ENCODE assay signal across 34 cellular contexts in genomic region chr7:45306752-45307305, GRCh38.
"Had no signal": no experiment of that assay in that cellular context is flagged by ENCODE, and none has a peak within 500 bp of the region (broad histone marks: within the 10 kb centered on the region; RNA-seq: fewer than 3 reads in every experiment).

No MANE protein-coding gene starts in this region.

- H3K36me3 ChIP-seq: adrenal gland, brain microvascular endothelial cell, breast epithelium had no signal

- H3K4me3 ChIP-seq: adrenal gland, body of pancreas, breast epithelium had no signal

- H3K4me1 ChIP-seq: adrenal gland, body of pancreas, breast epithelium had no signal

- H3K27me3 ChIP-seq: adrenal gland, body of pancreas, brain microvascular endothelial cell, breast epithelium had no signal

- DNase-seq: activated B cell treated with CpG ODN at 0.5 μM for 24 hours; activated CD4-positive, alpha-beta memory T cell treated with anti-CD3 and anti-CD28 coated beads for 36 hours; activated CD4-positive, alpha-beta T cell treated with anti-CD3 and anti-CD28 coated beads for 4 hours; activated CD4-positive, alpha-beta T cell treated with anti-CD3 and anti-CD28 coated beads, Interleukin-2, amount 10 ng/mL, durations not matched to agents 24 days and 14 days; activated CD4-positive, alpha-beta T cell treated with anti-CD3 and anti-CD28 coated beads, Interleukin-2, amount 50 U/mL, for 1 hour; activated CD4-positive, alpha-beta T cell treated with anti-CD3 and anti-CD28 coated beads, Interleukin-2, amount 50 U/mL, for 4 hours; activated CD4-positive, CD25-positive, alpha-beta regulatory T cell treated with anti-CD3 and anti-CD28 coated beads, Interleukin-2, amount 50 U/mL, for 72 hours; activated CD8-positive, alpha-beta memory T cell treated with anti-CD3 and anti-CD28 coated beads, Interleukin-2, amount 50 U/mL, for 4 hours; activated CD8-positive, alpha-beta T cell treated with anti-CD3 and anti-CD28 coated beads for 36 hours; activated effector memory CD4-positive, alpha-beta T cell treated with anti-CD3 and anti-CD28 coated beads, Interleukin-2, amount 50 U/mL, for 16 hours; activated gamma-delta T cell treated with Interleukin-2 at 50 U/mL for 16 hours; activated naive CD4-positive, alpha-beta T cell; activated naive CD4-positive, alpha-beta T cell treated with anti-CD3 and anti-CD28 coated beads for 36 hours; activated naive CD4-positive, alpha-beta T cell treated with anti-CD3 and anti-CD28 coated beads, Interleukin-2, amount 50 U/mL, for 16 hours; activated naive CD8-positive, alpha-beta T cell treated with anti-CD3 and anti-CD28 coated beads for 36 hours; activated T-cell treated with anti-CD3 and anti-CD28 coated beads for 4 hours; activated T-cell treated with anti-CD3 and anti-CD28 coated beads, Interleukin-2, amount 50 U/mL, for 1 hour; activated T-cell treated with anti-CD3 and anti-CD28 coated beads, Interleukin-2, amount 50 U/mL, for 4 hours; activated T-cell treated with anti-CD3 and anti-CD28 coated beads, Interleukin-2, amount 50 U/mL, for 72 hours; adrenal gland; amniotic stem cell; aorta; body of pancreas; brain microvascular endothelial cell; caudate nucleus; T-helper 1 cell; T-helper 2 cell; T-helper 9 cell had no signal

- H3K9me3 ChIP-seq: adrenal gland had no signal

- FAIRE-seq: astrocyte, TTC549 had no signal

- H3K27ac ChIP-seq: adrenal gland, body of pancreas, brain microvascular endothelial cell, breast epithelium, VCaP had no signal

- ATAC-seq: activated CD8-positive, alpha-beta T cell treated with anti-CD3 and anti-CD28 coated beads for 36 hours; activated naive CD4-positive, alpha-beta T cell treated with anti-CD3 and anti-CD28 coated beads, Interleukin-2, amount 50 U/mL, for 72 hours; activated T-cell treated with anti-CD3 and anti-CD28 coated beads, Interleukin-2, amount 50 U/mL, for 4 hours; activated T-cell treated with anti-CD3 and anti-CD28 coated beads, Interleukin-2, amount 50 U/mL, for 72 hours; activated T-helper 17 cell treated with anti-CD3 and anti-CD28 coated beads, Interleukin-2, amount 50 U/mL, for 72 hours; body of pancreas had no signal
